8 cellular contexts compared by ENCODE assay signal in genomic region chr17:7237266-7237760, GRCh38. TPM values are rescaled to one million over a fixed set of nuclear protein-coding genes. Genes with fewer than 3 reads are reported as not detected.
A peak's percentile ranks its signal among the peaks of the same experiment; 100 is the strongest.
DNase-seq lines count a peak whose midpoint lies in the region; ATAC-seq and TF ChIP-seq lines count a peak whose summit lies in the region.

No MANE protein-coding gene starts in this region.

- CTCF ChIA-PET in T-cell (lab: Charles Lee), result interaction anchor here in 1 of 2 donors (0.5 kb wide), 1 partner anchor 18 kb away, joined by 3 read pairs; no protein-coding TSS in a partner anchor

- H3K4me3 Mint-ChIP-seq in T-cell, result peak overlapping the region; percentile 97 to 99 (median 98)

- H3K36me3 Mint-ChIP-seq in T-cell, result peaks cover 25% of the 10 kb centered on the region

- peaks cover 67 to 73% (median 70%) of the 10 kb centered on the region in 3 donors for H3K4me1 Mint-ChIP-seq in T-cell

- H3K4me3 ChIP-seq in GM12864 (ENCODE audit: low read depth, low read length), result peak overlapping the region; percentile 95
- H3K4me3 ChIP-seq in fibroblast of pulmonary artery (replicated peaks; ENCODE audit: low read depth, low read length), result peak overlapping the region; percentile 71
- H3K4me3 ChIP-seq in rectal smooth muscle tissue (ENCODE audit: low read length), result peak overlapping the region; percentile 54

- peaks cover 20% of the 10 kb centered on the region for H3K4me1 ChIP-seq in rectal smooth muscle tissue (ENCODE audit: control insufficient read depth, insufficient read depth, low read length)

- no peaks in the 10 kb centered on the region for H3K27me3 Mint-ChIP-seq in T-cell

- ATAC-seq in T-cell (replicated peaks in 1 of 4) (no peak), GM18511 (IDR thresholded peaks at IDR 0.05; ENCODE audit: unreplicated experiment) (no peak), GM21576 (IDR thresholded peaks at IDR 0.05; ENCODE audit: unreplicated experiment) (no peak)

- H3K9ac ChIP-seq in rectal smooth muscle tissue (ENCODE audit: low read length), result peak overlapping the region; percentile 10

- POLR2A ChIA-PET in T-cell (lab: Charles Lee), result no interaction called here

- H3K27ac ChIP-seq in rectal smooth muscle tissue (ENCODE audit: low read depth, low read length), result peak overlapping the region; percentile 87

- TF ChIP-seq CTCF in GM12864 (IDR thresholded peaks at IDR 0.05; ENCODE audit: low read depth, low read length, missing control alignments), result no peak
- TF ChIP-seq CTCF in fibroblast of pulmonary artery (IDR thresholded peaks at IDR 0.05; ENCODE audit: low read length, missing control alignments), result no peak

- DNase-seq in GM12864 (ENCODE audit: low read depth) (no peak), T-cell (no peak), fibroblast of pulmonary artery (ENCODE audit: low read depth) (no peak), NCI-H1930 (lab: John Stamatoyannopoulos, UW) (no peak)
- no peak for DNase-seq in effector CD8-positive, alpha-beta T cell (lab: John Stamatoyannopoulos, UW)

- H3K36me3 ChIP-seq in rectal smooth muscle tissue (ENCODE audit: control insufficient read depth, insufficient read depth, low read length), result peaks cover 14% of the 10 kb centered on the region

- no peaks in the 10 kb centered on the region for H3K27me3 ChIP-seq in rectal smooth muscle tissue (ENCODE audit: control insufficient read depth, insufficient read depth, low read length)

- no peaks in the 10 kb centered on the region for H3K9me3 Mint-ChIP-seq in T-cell

- peak overlapping the region; percentile 56 to 87 for H3K27ac Mint-ChIP-seq in T-cell

RNA-seq across cellular contexts. Expression of gene PHF23, which starts 1.9 kb away (rescaled TPM):
- total RNA-seq in T-cell, result 10 to 100 TPM; 13.3 to 51.6 (median 43.5) TPM

RNA-seq across cellular contexts. Expression of gene DVL2, which starts 3.0 kb away (rescaled TPM):
- 10 to 100 TPM; 48.2 to 76.3 (median 70.4) TPM for total RNA-seq in T-cell

RNA-seq across cellular contexts. Expression of gene GABARAP, which starts 4.9 kb away (rescaled TPM):
- total RNA-seq in T-cell, result 100 to 1,000 TPM; 197 to 278 (median 276) TPM

RNA-seq across cellular contexts. Expression of gene CTDNEP1, which starts 14.2 kb away (rescaled TPM):
- total RNA-seq in T-cell, result 100 to 1,000 TPM; 109 to 131 (median 125) TPM

RNA-seq across cellular contexts. Expression of gene ELP5, which starts 14.7 kb away (rescaled TPM):
- total RNA-seq in T-cell, result 10 to 100 TPM; 29.8 to 35.9 (median 33.3) TPM
